In the genomic region with DNA sequence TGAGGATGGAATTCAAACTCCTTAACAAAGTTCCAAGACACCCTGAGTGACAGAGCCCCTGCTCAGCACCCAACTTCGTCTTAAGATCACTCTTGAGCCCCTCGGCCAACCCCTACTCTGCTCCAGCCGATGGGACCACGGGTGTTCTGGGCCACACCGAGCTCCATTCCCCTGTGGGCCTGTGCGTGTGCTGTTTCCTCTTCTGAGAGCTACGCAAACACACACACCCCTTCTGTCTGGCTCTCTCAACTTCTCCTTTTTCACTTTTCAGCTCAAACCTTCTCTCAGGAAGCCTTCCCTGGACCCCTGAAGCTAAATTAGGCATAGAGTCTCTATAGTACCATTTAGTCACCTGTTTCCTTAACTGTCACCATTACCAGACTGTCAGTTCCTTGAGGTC, we compare ENCODE assay signal across 10 cellular contexts. TPM values are rescaled to one million over a fixed set of nuclear protein-coding genes. Genes with fewer than 3 reads are reported as not detected.
DNase-seq lines count a peak whose midpoint lies in the region; ATAC-seq and TF ChIP-seq lines count a peak whose summit lies in the region.
"Had no signal": no experiment of that assay in that cellular context is flagged by ENCODE, and none has a peak within 500 bp of the region (broad histone marks: within the 10 kb centered on the region; RNA-seq: fewer than 3 reads in every experiment).

No MANE protein-coding gene starts in this region.

- no peaks in the 10 kb centered on the region for H3K9me3 ChIP-seq in neutrophil
- H3K9me3 ChIP-seq: SK-N-SH had no signal

- no peak for ATAC-seq in stimulated activated naive CD8-positive, alpha-beta T cell treated with anti-CD3 and anti-CD28 coated beads, Interleukin-15, amount 100 ng/mL, for 72 hours
- ATAC-seq in GM19035 (IDR thresholded peaks at IDR 0.05; ENCODE audit: unreplicated experiment), result no peak

- H3K27me3 Mint-ChIP-seq in stimulated activated naive CD8-positive, alpha-beta T cell treated with anti-CD3 and anti-CD28 coated beads, Interleukin-15, Interleukin-2, amounts not matched to agents 100 ng/mL and 50 ng/mL, for 24 hours, result no peaks in the 10 kb centered on the region
- H3K27me3 Mint-ChIP-seq in stimulated activated naive CD8-positive, alpha-beta T cell treated with anti-CD3 and anti-CD28 coated beads, Interleukin-15, amount 100 ng/mL, for 72 hours, result no peaks in the 10 kb centered on the region

- no peaks in the 10 kb centered on the region for H3K36me3 Mint-ChIP-seq in stimulated activated naive CD8-positive, alpha-beta T cell treated with anti-CD3 and anti-CD28 coated beads, Interleukin-15, Interleukin-2, amounts not matched to agents 100 ng/mL and 50 ng/mL, for 24 hours (ENCODE audit: low read depth)

- H3K4me1 Mint-ChIP-seq in stimulated activated naive CD8-positive, alpha-beta T cell treated with anti-CD3 and anti-CD28 coated beads, Interleukin-15, Interleukin-2, amounts not matched to agents 100 ng/mL and 50 ng/mL, for 24 hours (ENCODE audit: low read depth), result peaks cover 15% of the 10 kb centered on the region
- no peaks in the 10 kb centered on the region for H3K4me1 Mint-ChIP-seq in stimulated activated naive CD8-positive, alpha-beta T cell treated with anti-CD3 and anti-CD28 coated beads, Interleukin-15, amount 100 ng/mL, for 72 hours

- TF ChIP-seq CTCF in dorsolateral prefrontal cortex (IDR thresholded peaks at IDR 0.05 in 54 of 56, conservative IDR thresholded peaks at IDR 0.05 in 2 of 56; ENCODE audit: low read depth in 1 of 56, partially characterized antibody in 56 of 56) (no peak), neutrophil (IDR thresholded peaks at IDR 0.05) (peak; percentile 9), GM10266 (IDR thresholded peaks at IDR 0.05; ENCODE audit: control insufficient read depth, insufficient read depth, low read depth, missing control alignments) (no peak)

- no peak overlapping the region for H3K4me3 Mint-ChIP-seq in stimulated activated naive CD8-positive, alpha-beta T cell treated with anti-CD3 and anti-CD28 coated beads, Interleukin-15, Interleukin-2, amounts not matched to agents 100 ng/mL and 50 ng/mL, for 24 hours
- H3K4me3 Mint-ChIP-seq in stimulated activated naive CD8-positive, alpha-beta T cell treated with anti-CD3 and anti-CD28 coated beads, Interleukin-15, amount 100 ng/mL, for 72 hours, result no peak overlapping the region

- no peak overlapping the region for H3K4me3 ChIP-seq in dorsolateral prefrontal cortex
- peak overlapping the region in 1 of 2 experiments; percentile 7 for H3K4me3 ChIP-seq in neutrophil (ENCODE audit: low read depth in 1 of 2, low read length in 1 of 2)

- H3K4me1 ChIP-seq in neutrophil (ENCODE audit: control insufficient read depth in 1 of 2, insufficient read depth in 1 of 2, low read depth in 1 of 2, low read length in 1 of 2), result peaks cover 10 to 12% of the 10 kb centered on the region in 2 experiments

- no peak for DNase-seq in stimulated activated naive CD8-positive, alpha-beta T cell treated with anti-CD3 and anti-CD28 coated beads, Interleukin-15, amount 100 ng/mL, for 72 hours
- DNase-seq in dorsolateral prefrontal cortex, result no peak
- no peak for DNase-seq in NCI-H1092 treated with DMSO at 0.1 percent for 48 hours (lab: John Stamatoyannopoulos, UW)
- DNase-seq in GM10266 (ENCODE audit: extremely low spot score), result no peak
- DNase-seq in NCI-H146 (lab: John Stamatoyannopoulos, UW), result no peak
- DNase-seq: SK-N-SH; stimulated activated CD4-positive, alpha-beta T cell treated with anti-CD3 and anti-CD28 coated beads, Interleukin-15, amount 100 ng/mL, for 24 hours had no signal

- no peaks in the 10 kb centered on the region for H3K36me3 ChIP-seq in neutrophil

- peak overlapping the region; percentile 23 for H3K27ac Mint-ChIP-seq in stimulated activated naive CD8-positive, alpha-beta T cell treated with anti-CD3 and anti-CD28 coated beads, Interleukin-15, Interleukin-2, amounts not matched to agents 100 ng/mL and 50 ng/mL, for 24 hours
- H3K27ac Mint-ChIP-seq in stimulated activated naive CD8-positive, alpha-beta T cell treated with anti-CD3 and anti-CD28 coated beads, Interleukin-15, amount 100 ng/mL, for 72 hours, result peak overlapping the region in 1 of 2 donors; percentile 42

- peak overlapping the region in 56 of 59 donors; percentile 8 to 88 (median 74) for H3K27ac ChIP-seq in dorsolateral prefrontal cortex
- H3K27ac ChIP-seq in neutrophil, result peak overlapping the region; percentile 60

- no peaks in the 10 kb centered on the region for H3K9me3 Mint-ChIP-seq in stimulated activated naive CD8-positive, alpha-beta T cell treated with anti-CD3 and anti-CD28 coated beads, Interleukin-15, Interleukin-2, amounts not matched to agents 100 ng/mL and 50 ng/mL, for 24 hours
- no peaks in the 10 kb centered on the region for H3K9me3 Mint-ChIP-seq in stimulated activated naive CD8-positive, alpha-beta T cell treated with anti-CD3 and anti-CD28 coated beads, Interleukin-15, amount 100 ng/mL, for 72 hours

- H3K27me3 ChIP-seq in dorsolateral prefrontal cortex, result no peaks in the 10 kb centered on the region
- H3K27me3 ChIP-seq in neutrophil, result peaks cover 17% of the 10 kb centered on the region

- intact Hi-C loops in dorsolateral prefrontal cortex (cut with DNase I), result loop anchor here (5.0 kb wide), 2 partner anchors 76 to 381 kb away; a partner anchor contains a TSS

RNA-seq across cellular contexts. Expression of a gene that starts 37.5 kb away (rescaled TPM):
- 10 to 100 TPM in 14 of 120 experiments, 1 to 10 TPM in 106; 1.4 to 51.3 (median 5.7) TPM for total RNA-seq in dorsolateral prefrontal cortex
